Comparison of ENCODE assay signal across 3 cellular contexts in genomic region chr4:127500242-127500641, GRCh38.
TF ChIP-seq lines count a peak whose summit lies in the region.

No MANE protein-coding gene starts in this region.

TF ChIP-seq in SK-N-SH, 30 proteins besides CTCF, POLR2A, EP300 and RAD21 (continued from another document):
- TF ChIP-seq TAF1 (IDR thresholded peaks at IDR 0.05; ENCODE audit: borderline replicate concordance, low read depth, low read length) (no peak), TCF12 (IDR thresholded peaks at IDR 0.05) (no peak), NFIC (IDR thresholded peaks at IDR 0.05; ENCODE audit: borderline replicate concordance) (no peak), EZH2phosphoT487 (IDR thresholded peaks at IDR 0.05; ENCODE audit: borderline replicate concordance, low read depth) (no peak)

TF ChIP-seq in SK-N-SH treated with all-trans-retinoic acid at 6 μM for 48 hours, 23 proteins besides CTCF, POLR2A, EP300 and RAD21 (continued from another document):
- TF ChIP-seq, protein P1, sequence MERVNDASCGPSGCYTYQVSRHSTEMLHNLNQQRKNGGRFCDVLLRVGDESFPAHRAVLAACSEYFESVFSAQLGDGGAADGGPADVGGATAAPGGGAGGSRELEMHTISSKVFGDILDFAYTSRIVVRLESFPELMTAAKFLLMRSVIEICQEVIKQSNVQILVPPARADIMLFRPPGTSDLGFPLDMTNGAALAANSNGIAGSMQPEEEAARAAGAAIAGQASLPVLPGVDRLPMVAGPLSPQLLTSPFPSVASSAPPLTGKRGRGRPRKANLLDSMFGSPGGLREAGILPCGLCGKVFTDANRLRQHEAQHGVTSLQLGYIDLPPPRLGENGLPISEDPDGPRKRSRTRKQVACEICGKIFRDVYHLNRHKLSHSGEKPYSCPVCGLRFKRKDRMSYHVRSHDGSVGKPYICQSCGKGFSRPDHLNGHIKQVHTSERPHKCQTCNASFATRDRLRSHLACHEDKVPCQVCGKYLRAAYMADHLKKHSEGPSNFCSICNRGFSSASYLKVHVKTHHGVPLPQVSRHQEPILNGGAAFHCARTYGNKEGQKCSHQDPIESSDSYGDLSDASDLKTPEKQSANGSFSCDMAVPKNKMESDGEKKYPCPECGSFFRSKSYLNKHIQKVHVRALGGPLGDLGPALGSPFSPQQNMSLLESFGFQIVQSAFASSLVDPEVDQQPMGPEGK (CRISPR knock-in tag; IDR thresholded peaks at IDR 0.05; ENCODE audit: borderline replicate concordance), result no peak
- no peak for TF ChIP-seq ZFP30 (CRISPR knock-in tag; IDR thresholded peaks at IDR 0.05)
- no peak for TF ChIP-seq TOX (CRISPR knock-in tag; IDR thresholded peaks at IDR 0.05; ENCODE audit: borderline replicate concordance)
- TF ChIP-seq, protein P2, sequence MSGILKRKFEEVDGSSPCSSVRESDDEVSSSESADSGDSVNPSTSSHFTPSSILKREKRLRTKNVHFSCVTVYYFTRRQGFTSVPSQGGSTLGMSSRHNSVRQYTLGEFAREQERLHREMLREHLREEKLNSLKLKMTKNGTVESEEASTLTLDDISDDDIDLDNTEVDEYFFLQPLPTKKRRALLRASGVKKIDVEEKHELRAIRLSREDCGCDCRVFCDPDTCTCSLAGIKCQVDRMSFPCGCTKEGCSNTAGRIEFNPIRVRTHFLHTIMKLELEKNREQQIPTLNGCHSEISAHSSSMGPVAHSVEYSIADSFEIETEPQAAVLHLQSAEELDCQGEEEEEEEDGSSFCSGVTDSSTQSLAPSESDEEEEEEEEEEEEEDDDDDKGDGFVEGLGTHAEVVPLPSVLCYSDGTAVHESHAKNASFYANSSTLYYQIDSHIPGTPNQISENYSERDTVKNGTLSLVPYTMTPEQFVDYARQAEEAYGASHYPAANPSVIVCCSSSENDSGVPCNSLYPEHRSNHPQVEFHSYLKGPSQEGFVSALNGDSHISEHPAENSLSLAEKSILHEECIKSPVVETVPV (CRISPR knock-in tag; IDR thresholded peaks at IDR 0.05), result no peak
- no peak for TF ChIP-seq ZNF70 (CRISPR knock-in tag; IDR thresholded peaks at IDR 0.05)
- TF ChIP-seq GLIS3 (CRISPR knock-in tag; IDR thresholded peaks at IDR 0.05), result no peak
- no peak for TF ChIP-seq RARB (CRISPR knock-in tag; IDR thresholded peaks at IDR 0.05)
- TF ChIP-seq, protein P3, sequence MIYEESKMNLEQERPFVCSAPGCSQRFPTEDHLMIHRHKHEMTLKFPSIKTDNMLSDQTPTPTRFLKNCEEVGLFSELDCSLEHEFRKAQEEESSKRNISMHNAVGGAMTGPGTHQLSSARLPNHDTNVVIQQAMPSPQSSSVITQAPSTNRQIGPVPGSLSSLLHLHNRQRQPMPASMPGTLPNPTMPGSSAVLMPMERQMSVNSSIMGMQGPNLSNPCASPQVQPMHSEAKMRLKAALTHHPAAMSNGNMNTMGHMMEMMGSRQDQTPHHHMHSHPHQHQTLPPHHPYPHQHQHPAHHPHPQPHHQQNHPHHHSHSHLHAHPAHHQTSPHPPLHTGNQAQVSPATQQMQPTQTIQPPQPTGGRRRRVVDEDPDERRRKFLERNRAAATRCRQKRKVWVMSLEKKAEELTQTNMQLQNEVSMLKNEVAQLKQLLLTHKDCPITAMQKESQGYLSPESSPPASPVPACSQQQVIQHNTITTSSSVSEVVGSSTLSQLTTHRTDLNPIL (CRISPR knock-in tag; IDR thresholded peaks at IDR 0.05; ENCODE audit: low read depth), result no peak

TF ChIP-seq in H1, 55 proteins besides CTCF, POLR2A, EP300 and RAD21:
- TF ChIP-seq, protein P4, sequence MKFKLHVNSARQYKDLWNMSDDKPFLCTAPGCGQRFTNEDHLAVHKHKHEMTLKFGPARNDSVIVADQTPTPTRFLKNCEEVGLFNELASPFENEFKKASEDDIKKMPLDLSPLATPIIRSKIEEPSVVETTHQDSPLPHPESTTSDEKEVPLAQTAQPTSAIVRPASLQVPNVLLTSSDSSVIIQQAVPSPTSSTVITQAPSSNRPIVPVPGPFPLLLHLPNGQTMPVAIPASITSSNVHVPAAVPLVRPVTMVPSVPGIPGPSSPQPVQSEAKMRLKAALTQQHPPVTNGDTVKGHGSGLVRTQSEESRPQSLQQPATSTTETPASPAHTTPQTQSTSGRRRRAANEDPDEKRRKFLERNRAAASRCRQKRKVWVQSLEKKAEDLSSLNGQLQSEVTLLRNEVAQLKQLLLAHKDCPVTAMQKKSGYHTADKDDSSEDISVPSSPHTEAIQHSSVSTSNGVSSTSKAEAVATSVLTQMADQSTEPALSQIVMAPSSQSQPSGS (IDR thresholded peaks at IDR 0.05; ENCODE audit: low read length), result no peak
- TF ChIP-seq BRCA1 (IDR thresholded peaks at IDR 0.05; ENCODE audit: low read depth, low read length) (no peak), SP1 (IDR thresholded peaks at IDR 0.05; ENCODE audit: low read depth, low read length) (no peak), CBX8 (IDR thresholded peaks at IDR 0.05; ENCODE audit: borderline replicate concordance, low read depth, low read length) (no peak), CHD7 (IDR thresholded peaks at IDR 0.05; ENCODE audit: insufficient replicate concordance, low read length) (no peak), BCL11A (IDR thresholded peaks at IDR 0.05; ENCODE audit: low read depth in 2 of 2, low read length in 2 of 2) (no peak), PHF8 (conservative IDR thresholded peaks at IDR 0.05; ENCODE audit: low read depth, low read length) (no peak), HDAC2 (IDR thresholded peaks at IDR 0.05; ENCODE audit: borderline replicate concordance in 1 of 2, low read depth in 2 of 2, low read length in 2 of 2) (no peak), SUZ12 (IDR thresholded peaks at IDR 0.05; ENCODE audit: low read length) (no peak), CHD1 (IDR thresholded peaks at IDR 0.05; ENCODE audit: low read depth, low read length) (no peak), KDM4A (IDR thresholded peaks at IDR 0.05; ENCODE audit: low read depth, low read length, severe bottlenecking) (no peak), ASH2L (IDR thresholded peaks at IDR 0.05; ENCODE audit: low read length) (no peak), NRF1 (IDR thresholded peaks at IDR 0.05; ENCODE audit: low read depth, low read length) (no peak), NANOG (IDR thresholded peaks at IDR 0.05; ENCODE audit: insufficient read depth, low read depth, low read length, poor library complexity, severe bottlenecking) (no peak), HDAC6 (IDR thresholded peaks at IDR 0.05; ENCODE audit: low read depth, low read length) (no peak), TAF1 (IDR thresholded peaks at IDR 0.05; ENCODE audit: low read depth, low read length) (no peak), CTBP2 (IDR thresholded peaks at IDR 0.05; ENCODE audit: borderline replicate concordance, insufficient read depth, insufficient read length, low read length) (no peak), TCF12 (IDR thresholded peaks at IDR 0.05; ENCODE audit: low read depth, low read length) (no peak), JUN (IDR thresholded peaks at IDR 0.05; ENCODE audit: low read depth, low read length) (no peak), TEAD4 (IDR thresholded peaks at IDR 0.05; ENCODE audit: low read depth, low read length) (no peak)
TF ChIP-seq in H1: peak in this region for 0.
